In the genomic region with DNA sequence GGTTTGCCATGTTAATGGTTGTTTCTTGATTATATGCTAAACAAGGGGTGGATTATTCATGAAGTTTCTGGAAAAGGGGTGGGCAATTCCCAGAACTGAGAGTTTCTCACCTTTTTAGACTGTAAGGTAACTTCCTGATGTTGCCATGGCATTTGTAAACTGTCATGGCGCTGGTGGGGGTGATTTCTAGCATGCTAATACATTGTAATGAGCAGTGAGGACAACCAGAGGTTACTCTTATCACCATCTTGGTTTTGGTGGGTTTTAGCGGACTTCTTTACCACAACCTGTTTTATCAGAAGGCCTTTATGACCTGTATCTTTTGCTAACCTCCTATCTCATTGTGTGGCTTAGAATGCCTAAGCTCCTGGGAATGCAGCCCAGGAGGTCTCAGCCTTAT, we compare ENCODE assay signal across 17 cellular contexts.
DNase-seq lines count a peak whose midpoint lies in the region; ATAC-seq and TF ChIP-seq lines count a peak whose summit lies in the region.
"Had no signal": no experiment of that assay in that cellular context is flagged by ENCODE, and none has a peak within 500 bp of the region (broad histone marks: within the 10 kb centered on the region; RNA-seq: fewer than 3 reads in every experiment).

No MANE protein-coding gene starts in this region.

- H3K36me3 ChIP-seq in GM23338 (ENCODE audit: insufficient read depth) (no peaks in the 10 kb centered on the region), endodermal cell (ENCODE audit: control insufficient read depth, insufficient read depth, low read length) (no peaks in the 10 kb centered on the region), sigmoid colon (no peaks in the 10 kb centered on the region)
- H3K36me3 ChIP-seq: BLaER1 had no signal

- H3K4me3 Mint-ChIP-seq in GM23338, result no peak overlapping the region
- no peak overlapping the region for H3K4me3 Mint-ChIP-seq in endodermal cell
- H3K4me3 Mint-ChIP-seq: B cell; CD4-positive, CD25-positive, alpha-beta regulatory T cell; CD8-positive, alpha-beta T cell; H9 had no signal

- H3K27me3 Mint-ChIP-seq in GM23338 (ENCODE audit: insufficient read depth, low read depth, poor library complexity) (no peaks in the 10 kb centered on the region), endodermal cell (ENCODE audit: insufficient read depth) (no peaks in the 10 kb centered on the region)

- H3K4me1 ChIP-seq in GM23338 (ENCODE audit: insufficient read depth) (peaks cover 7% of the 10 kb centered on the region), endodermal cell (ENCODE audit: control insufficient read depth, insufficient read depth, low read length) (peaks cover 3% of the 10 kb centered on the region), sigmoid colon (no peaks in the 10 kb centered on the region)
- H3K4me1 ChIP-seq: BLaER1, Caco-2 had no signal

- intact Hi-C loops in sigmoid colon (cut with DNase I), result no loop called here

- no peaks in the 10 kb centered on the region for H4K20me1 ChIP-seq in GM23338 (replicated peaks; ENCODE audit: insufficient read depth)
- H4K20me1 ChIP-seq: BLaER1 had no signal

- H3K9me3 Mint-ChIP-seq in GM23338 (no peaks in the 10 kb centered on the region), endodermal cell (no peaks in the 10 kb centered on the region)
- H3K9me3 Mint-ChIP-seq: CD8-positive, alpha-beta T cell; H9 had no signal

- no peak overlapping the region for H3K4me3 ChIP-seq in GM23338
- no peak overlapping the region for H3K4me3 ChIP-seq in endodermal cell (ENCODE audit: low read length)
- no peak overlapping the region for H3K4me3 ChIP-seq in sigmoid colon
- H3K4me3 ChIP-seq: BLaER1 had no signal

- H2AFZ ChIP-seq in GM23338, result peak overlapping the region; percentile 14; the same call in 1 of the 2 replicates

- H3F3A ChIP-seq in GM23338 (replicated peaks; ENCODE audit: low read depth), result no peaks in the 10 kb centered on the region

- TF ChIP-seq CTCF in GM23338 (conservative IDR thresholded peaks at IDR 0.05; ENCODE audit: low read depth in 2 of 2) (no peak), endodermal cell (conservative IDR thresholded peaks at IDR 0.05) (no peak), sigmoid colon (IDR thresholded peaks at IDR 0.05) (no peak)

- H3K27ac ChIP-seq in GM23338 (ENCODE audit: low read depth) (no peak overlapping the region), endodermal cell (ENCODE audit: low read depth, low read length) (no peak overlapping the region), sigmoid colon (no peak overlapping the region)
- H3K27ac ChIP-seq: 22Rv1, BLaER1, C4-2B had no signal

- 58 to 65% methylated on average over 2 of the region's 2 CpGs for WGBS in endodermal cell (ENCODE audit: insufficient coverage in 1 of 2, insufficient read length in 1 of 2), 2 experiments
- 93 to 94% methylated on average over 2 of the region's 2 CpGs for WGBS in sigmoid colon, 2 donors

- H3K9ac ChIP-seq in endodermal cell (ENCODE audit: extremely low read depth, low read length, poor library complexity, severe bottlenecking), result no peak overlapping the region
- H3K9ac ChIP-seq: BLaER1 had no signal

- H3K79me2 ChIP-seq in GM23338 (replicated peaks; ENCODE audit: insufficient read depth), result no peaks in the 10 kb centered on the region

- no peak overlapping the region for H3K27ac Mint-ChIP-seq in GM23338
- H3K27ac Mint-ChIP-seq in endodermal cell, result no peak overlapping the region
- H3K27ac Mint-ChIP-seq: B cell; CD4-positive, CD25-positive, alpha-beta regulatory T cell; CD8-positive, alpha-beta T cell had no signal

- H3K36me3 Mint-ChIP-seq in GM23338 (ENCODE audit: low read depth) (no peaks in the 10 kb centered on the region), endodermal cell (ENCODE audit: low read depth) (no peaks in the 10 kb centered on the region)
- H3K36me3 Mint-ChIP-seq: CD4-positive, CD25-positive, alpha-beta regulatory T cell; CD8-positive, alpha-beta T cell had no signal

- H3K27me3 ChIP-seq in GM23338 (ENCODE audit: insufficient read depth), result no peaks in the 10 kb centered on the region
- no peaks in the 10 kb centered on the region for H3K27me3 ChIP-seq in endodermal cell (ENCODE audit: control insufficient read depth, insufficient read depth, low read length, poor library complexity, severe bottlenecking)
- H3K27me3 ChIP-seq in sigmoid colon, result no peaks in the 10 kb centered on the region
- H3K27me3 ChIP-seq: BLaER1 had no signal

- H3K4me1 Mint-ChIP-seq in GM23338 (peaks cover 25% of the 10 kb centered on the region), endodermal cell (peaks cover 47% of the 10 kb centered on the region)
- H3K4me1 Mint-ChIP-seq: B cell had no signal

- no peak for TF ChIP-seq POLR2A in sigmoid colon (IDR thresholded peaks at IDR 0.05)

- no peak for DNase-seq in GM23338 (ENCODE audit: low spot score)
- DNase-seq in OCI-M1 (lab: John Stamatoyannopoulos, UW), result peak; percentile 29
- DNase-seq in endodermal cell, result peak; percentile 64
- DNase-seq in activated T-cell treated with anti-CD3 and anti-CD28 coated beads, Interleukin-2, amount 50 U/mL, for 1 hour, result no peak
- DNase-seq in iPS-NIHi7 (ENCODE audit: extremely low spot score), result no peak
- no peak for DNase-seq in sigmoid colon
- DNase-seq: Caco-2; CD4-positive, CD25-positive, alpha-beta regulatory T cell; CD8-positive, alpha-beta T cell; DMS153; DND-41; H9 had no signal

- peaks cover 8% of the 10 kb centered on the region; the same call in 1 of the 2 replicates for H3K9me2 ChIP-seq in GM23338 (ENCODE audit: insufficient read depth)

- H3K9me3 ChIP-seq in endodermal cell (ENCODE audit: control insufficient read depth, low read length) (no peaks in the 10 kb centered on the region), sigmoid colon (no peaks in the 10 kb centered on the region)
- H3K9me3 ChIP-seq: BLaER1, Caco-2 had no signal

- no peak overlapping the region for H3K4me2 ChIP-seq in GM23338
- H3K4me2 ChIP-seq: BLaER1 had no signal

- no peak for TF ChIP-seq EP300 in sigmoid colon (IDR thresholded peaks at IDR 0.05)

- ATAC-seq in GM23338, result no peak
- ATAC-seq: CD8-positive, alpha-beta T cell; HCT116 had no signal

TF ChIP-seq in GM23338, 12 proteins besides CTCF, POLR2A, EP300 and RAD21:
- TF ChIP-seq, protein P1, sequence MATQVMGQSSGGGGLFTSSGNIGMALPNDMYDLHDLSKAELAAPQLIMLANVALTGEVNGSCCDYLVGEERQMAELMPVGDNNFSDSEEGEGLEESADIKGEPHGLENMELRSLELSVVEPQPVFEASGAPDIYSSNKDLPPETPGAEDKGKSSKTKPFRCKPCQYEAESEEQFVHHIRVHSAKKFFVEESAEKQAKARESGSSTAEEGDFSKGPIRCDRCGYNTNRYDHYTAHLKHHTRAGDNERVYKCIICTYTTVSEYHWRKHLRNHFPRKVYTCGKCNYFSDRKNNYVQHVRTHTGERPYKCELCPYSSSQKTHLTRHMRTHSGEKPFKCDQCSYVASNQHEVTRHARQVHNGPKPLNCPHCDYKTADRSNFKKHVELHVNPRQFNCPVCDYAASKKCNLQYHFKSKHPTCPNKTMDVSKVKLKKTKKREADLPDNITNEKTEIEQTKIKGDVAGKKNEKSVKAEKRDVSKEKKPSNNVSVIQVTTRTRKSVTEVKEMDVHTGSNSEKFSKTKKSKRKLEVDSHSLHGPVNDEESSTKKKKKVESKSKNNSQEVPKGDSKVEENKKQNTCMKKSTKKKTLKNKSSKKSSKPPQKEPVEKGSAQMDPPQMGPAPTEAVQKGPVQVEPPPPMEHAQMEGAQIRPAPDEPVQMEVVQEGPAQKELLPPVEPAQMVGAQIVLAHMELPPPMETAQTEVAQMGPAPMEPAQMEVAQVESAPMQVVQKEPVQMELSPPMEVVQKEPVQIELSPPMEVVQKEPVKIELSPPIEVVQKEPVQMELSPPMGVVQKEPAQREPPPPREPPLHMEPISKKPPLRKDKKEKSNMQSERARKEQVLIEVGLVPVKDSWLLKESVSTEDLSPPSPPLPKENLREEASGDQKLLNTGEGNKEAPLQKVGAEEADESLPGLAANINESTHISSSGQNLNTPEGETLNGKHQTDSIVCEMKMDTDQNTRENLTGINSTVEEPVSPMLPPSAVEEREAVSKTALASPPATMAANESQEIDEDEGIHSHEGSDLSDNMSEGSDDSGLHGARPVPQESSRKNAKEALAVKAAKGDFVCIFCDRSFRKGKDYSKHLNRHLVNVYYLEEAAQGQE (IDR thresholded peaks at IDR 0.05; ENCODE audit: unreplicated experiment), result no peak
TF ChIP-seq in GM23338: peak in this region for 0.

Comparison
In these comparisons a context has a peak if more than half of its experiments do, and no peak if none do; other contexts are left out.
1. DNase-seq: peak in OCI-M1 (single experiment) and endodermal cell (single experiment); none in GM23338 (single experiment), activated T-cell treated with anti-CD3 and anti-CD28 coated beads, Interleukin-2, amount 50 U/mL, for 1 hour (single experiment), iPS-NIHi7 (single experiment) and sigmoid colon (single experiment).